ENCODE assay signal across 26 cellular contexts in genomic region chr7:47664650-47665049, GRCh38.
"Had no signal": no experiment of that assay in that cellular context is flagged by ENCODE, and none has a peak within 500 bp of the region (broad histone marks: within the 10 kb centered on the region; RNA-seq: fewer than 3 reads in every experiment).

No MANE protein-coding gene starts in this region.

- H3K27ac ChIP-seq: adrenal gland, ascending aorta, coronary artery, esophagus squamous epithelium, gastroesophageal sphincter, heart right ventricle, parathyroid adenoma, vagina had no signal

- H3K9me3 ChIP-seq: adrenal gland, ascending aorta, esophagus squamous epithelium, gastroesophageal sphincter, heart right ventricle, vagina had no signal

- H3K9ac ChIP-seq: parathyroid adenoma had no signal

- H3K27ac Mint-ChIP-seq: activated naive CD8-positive, alpha-beta T cell; activated T-helper 2 cell treated with anti-CD3 and anti-CD28 coated beads, Interferon-gamma antibody, Interleukin-2, Interleukin-4, amounts not matched to agents 10 μg/mL and 5 μg/mL and 100 μg/mL, durations not matched to agents 14 hours and 24 hours and 36 hours; natural killer cell treated with Interleukin-12 subunit alpha and Interleukin-12 subunit beta and Interleukin-15 and Interleukin-18, amount 100 ng/mL, for 72 hours; T-helper 1 cell treated with Interleukin-12 subunit alpha and Interleukin-12 subunit beta and Interleukin-4 antibody, amounts not matched to agents 30 μg/mL and 1 μg/mL, for 36 hours; type B pancreatic cell; WTC11 had no signal

- H3K4me3 Mint-ChIP-seq: activated naive CD8-positive, alpha-beta T cell; activated T-cell treated with anti-CD3 and anti-CD28 coated beads, Interleukin-2, amount 50 U/mL, for 4 hours; central memory CD8-positive, alpha-beta T cell; natural killer cell treated with Interleukin-12 subunit alpha and Interleukin-12 subunit beta and Interleukin-15 and Interleukin-18, amount 100 ng/mL, for 72 hours; stimulated activated naive B cell treated with anti-CD40 and anti-IgM and Interleukin-4, amounts not matched to agents 10 μg/mL and 1 μg/mL and 100 μg/mL, for 72 hours; T-helper 1 cell treated with Interleukin-12 subunit alpha and Interleukin-12 subunit beta and Interleukin-4 antibody, amounts not matched to agents 30 μg/mL and 1 μg/mL, for 36 hours; type B pancreatic cell; WTC11 had no signal

- H2AFZ ChIP-seq: parathyroid adenoma had no signal

- ATAC-seq: activated T-cell treated with anti-CD3 and anti-CD28 coated beads, Interleukin-2, amount 50 U/mL, for 4 hours; gastroesophageal sphincter; natural killer cell treated with Interleukin-12 subunit alpha and Interleukin-12 subunit beta and Interleukin-15 and Interleukin-18, amount 100 ng/mL, for 72 hours; sciatic nerve; stimulated activated naive B cell treated with anti-CD40 and anti-IgM and Interleukin-4, amounts not matched to agents 10 μg/mL and 1 μg/mL and 100 μg/mL, for 72 hours; WTC11 had no signal

- H3K36me3 ChIP-seq: adrenal gland, ascending aorta, esophagus squamous epithelium, gastroesophageal sphincter, heart right ventricle, vagina had no signal

- H3K4me2 ChIP-seq: smooth muscle cell had no signal

- DNase-seq: activated CD8-positive, alpha-beta memory T cell treated with anti-CD3 and anti-CD28 coated beads for 24 hours; activated CD8-positive, alpha-beta memory T cell treated with anti-CD3 and anti-CD28 coated beads, Interleukin-2, amount 50 U/mL, for 4 hours; activated naive CD4-positive, alpha-beta T cell; activated T-cell treated with anti-CD3 and anti-CD28 coated beads, Interleukin-2, amount 50 U/mL, for 4 hours; adrenal gland; esophagus squamous epithelium; heart right ventricle; kidney; stimulated activated CD4-positive, alpha-beta T cell treated with anti-CD3 and anti-CD28 coated beads, Interleukin-2, amount 100 ng/mL, for 48 hours; stimulated activated CD8-positive, alpha-beta memory T cell treated with anti-CD3 and anti-CD28 coated beads, Interleukin-4, amount 100 ng/mL, for 48 hours; stimulated activated naive B cell treated with anti-CD40 and anti-IgM and Interleukin-4, amounts not matched to agents 10 μg/mL and 1 μg/mL and 100 μg/mL, for 72 hours; T1000 had no signal

- H3K4me1 ChIP-seq: gastroesophageal sphincter, parathyroid adenoma had no signal

- H3K36me3 Mint-ChIP-seq: activated naive CD8-positive, alpha-beta T cell; natural killer cell treated with Interleukin-12 subunit alpha and Interleukin-12 subunit beta and Interleukin-15 and Interleukin-18, amount 100 ng/mL, for 72 hours; stimulated activated naive B cell treated with anti-CD40 and anti-IgM and Interleukin-4, amounts not matched to agents 10 μg/mL and 1 μg/mL and 100 μg/mL, for 72 hours; type B pancreatic cell; WTC11 had no signal

- H3K27me3 ChIP-seq: adrenal gland, ascending aorta, esophagus squamous epithelium, gastroesophageal sphincter, heart right ventricle, vagina had no signal

- H3K79me2 ChIP-seq: parathyroid adenoma had no signal

- H3K4me3 ChIP-seq: adrenal gland, ascending aorta, coronary artery, esophagus squamous epithelium, gastroesophageal sphincter, heart right ventricle, smooth muscle cell, vagina had no signal

- H3K27me3 Mint-ChIP-seq: activated naive CD8-positive, alpha-beta T cell; central memory CD8-positive, alpha-beta T cell; natural killer cell treated with Interleukin-12 subunit alpha and Interleukin-12 subunit beta and Interleukin-15 and Interleukin-18, amount 100 ng/mL, for 72 hours; stimulated activated naive B cell treated with anti-CD40 and anti-IgM and Interleukin-4, amounts not matched to agents 10 μg/mL and 1 μg/mL and 100 μg/mL, for 72 hours; type B pancreatic cell had no signal

- H3K9me3 Mint-ChIP-seq: activated T-cell treated with anti-CD3 and anti-CD28 coated beads, Interleukin-2, amount 50 U/mL, for 4 hours; activated T-helper 2 cell treated with anti-CD3 and anti-CD28 coated beads, Interferon-gamma antibody, Interleukin-2, Interleukin-4, amounts not matched to agents 10 μg/mL and 5 μg/mL and 100 μg/mL, durations not matched to agents 14 hours and 24 hours and 36 hours; central memory CD8-positive, alpha-beta T cell; natural killer cell treated with Interleukin-12 subunit alpha and Interleukin-12 subunit beta and Interleukin-15 and Interleukin-18, amount 100 ng/mL, for 72 hours; stimulated activated naive B cell treated with anti-CD40 and anti-IgM and Interleukin-4, amounts not matched to agents 10 μg/mL and 1 μg/mL and 100 μg/mL, for 72 hours; T-helper 1 cell treated with Interleukin-12 subunit alpha and Interleukin-12 subunit beta and Interleukin-4 antibody, amounts not matched to agents 30 μg/mL and 1 μg/mL, for 36 hours; type B pancreatic cell; WTC11 had no signal

- FAIRE-seq: kidney had no signal
